8 cellular contexts compared by ENCODE assay signal in genomic region chr5:88674262-88675158, GRCh38.
A peak's percentile ranks its signal among the peaks of the same experiment; 100 is the strongest.
DNase-seq lines count a peak whose midpoint lies in the region; ATAC-seq and TF ChIP-seq lines count a peak whose summit lies in the region.

No MANE protein-coding gene starts in this region.

- no peak for TF ChIP-seq CTCF in AG10803 (conservative IDR thresholded peaks at IDR 0.05; ENCODE audit: low read length)

- H3K4me3 ChIP-seq in AG10803 (ENCODE audit: low read length) (peak overlapping the region; percentile 43), iPS DF 6.9 (ENCODE audit: low read length) (peak overlapping the region; percentile 41; the same call in 1 of the 2 replicates), skin epidermis (peak overlapping the region; percentile 22 to 49 (median 38))

- no peak overlapping the region for H3K27ac Mint-ChIP-seq in activated naive CD4-positive, alpha-beta T cell treated with anti-CD3 and anti-CD28 coated beads, Interleukin-2, amount 50 U/mL, for 72 hours

- peaks cover 36% of the 10 kb centered on the region for H3K27me3 ChIP-seq in iPS DF 6.9 (ENCODE audit: control insufficient read depth, insufficient read depth, low read length)

- DNase-seq in AG10803 (ENCODE audit: low read depth) = peak; percentile 13
- DNase-seq in NCI-H2171 (lab: John Stamatoyannopoulos, UW) = peak; percentile 45
- DNase-seq in activated naive CD4-positive, alpha-beta T cell treated with anti-CD3 and anti-CD28 coated beads, Interleukin-2, amount 50 U/mL, for 72 hours (ENCODE audit: low spot score in 2 of 2) = no peak
- DNase-seq in iPS DF 6.9 (ENCODE audit: low read depth, low spot score) = no peak

- no peaks in the 10 kb centered on the region for H3K9me3 ChIP-seq in iPS DF 6.9 (ENCODE audit: control insufficient read depth, insufficient read depth, low read length)

- H3K36me3 ChIP-seq in iPS DF 6.9 (ENCODE audit: control insufficient read depth, insufficient read depth, low read length) = no peaks in the 10 kb centered on the region

- peaks cover 0 to 7% of the 10 kb centered on the region in 2 donors for H3K9me3 Mint-ChIP-seq in activated naive CD4-positive, alpha-beta T cell treated with anti-CD3 and anti-CD28 coated beads, Interleukin-2, amount 50 U/mL, for 72 hours

- peak; percentile 82 for ATAC-seq in GM18505 (IDR thresholded peaks at IDR 0.05; ENCODE audit: unreplicated experiment)
- peak; percentile 73 for ATAC-seq in HG02885 (IDR thresholded peaks at IDR 0.05; ENCODE audit: poor library complexity, unreplicated experiment)
- peak; percentile 45 to 80 for ATAC-seq in activated naive CD4-positive, alpha-beta T cell treated with anti-CD3 and anti-CD28 coated beads, Interleukin-2, amount 50 U/mL, for 72 hours
- no peak for ATAC-seq in GM21526 (IDR thresholded peaks at IDR 0.05; ENCODE audit: low FRiP score, unreplicated experiment)

- no CpG with 5 or more reads among the region's 87 CpGs for WGBS in iPS DF 6.9 (ENCODE audit: insufficient coverage, insufficient read length)

- H3K27ac ChIP-seq in iPS DF 6.9 (ENCODE audit: low read length) (no peak overlapping the region), skin epidermis (peak overlapping the region in 1 of 21 experiments; percentile 50)

- H3K36me3 Mint-ChIP-seq in activated naive CD4-positive, alpha-beta T cell treated with anti-CD3 and anti-CD28 coated beads, Interleukin-2, amount 50 U/mL, for 72 hours = peaks cover 16 to 46% of the 10 kb centered on the region in 2 donors

- TF ChIP-seq POLR2A in GM18505 (IDR thresholded peaks at IDR 0.05; ENCODE audit: borderline replicate concordance, extremely low read depth, insufficient read depth, insufficient read length) = peak; percentile 22

- peaks cover 9% of the 10 kb centered on the region for H3K4me1 ChIP-seq in iPS DF 6.9 (ENCODE audit: control insufficient read depth, insufficient read depth, low read length)

Comparison
In these comparisons a context has a peak if more than half of its experiments do, and no peak if none do; other contexts are left out.
1. DNase-seq: peak in AG10803 (single experiment) and NCI-H2171 (single experiment); none in activated naive CD4-positive, alpha-beta T cell treated with anti-CD3 and anti-CD28 coated beads, Interleukin-2, amount 50 U/mL, for 72 hours (0 of 2) and iPS DF 6.9 (single experiment).
2. Peak in every context shown above with its lines, with median percentiles within 50 percentile points of each other: H3K4me3 ChIP-seq.